ENCODE assay signal across 10 cellular contexts in the genomic region with DNA sequence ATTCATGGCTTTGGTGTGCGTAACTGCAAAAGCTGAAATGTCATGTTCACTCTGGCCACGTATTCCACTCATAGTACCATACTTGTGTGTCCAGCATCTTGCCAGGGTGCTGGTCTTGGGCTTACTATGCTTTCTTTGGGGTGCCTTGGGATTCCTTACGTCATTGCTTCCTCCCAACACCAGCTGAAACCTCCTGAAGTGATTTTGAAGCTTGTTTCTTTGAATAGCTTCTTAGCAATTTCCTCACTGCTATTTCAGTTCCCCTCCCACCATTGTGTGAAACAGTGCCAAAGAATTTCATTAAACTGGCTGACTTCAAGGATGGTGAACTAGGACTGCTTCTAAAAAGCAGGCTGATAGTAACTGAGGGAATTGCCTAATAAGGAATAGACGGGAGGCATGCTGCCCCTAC. TPM values are rescaled to one million over a fixed set of nuclear protein-coding genes. Genes with fewer than 3 reads are reported as not detected.
A peak's percentile ranks its signal among the peaks of the same experiment; 100 is the strongest.
DNase-seq lines count a peak whose midpoint lies in the region; ATAC-seq and TF ChIP-seq lines count a peak whose summit lies in the region.
"Had no signal": no experiment of that assay in that cellular context is flagged by ENCODE, and none has a peak within 500 bp of the region (broad histone marks: within the 10 kb centered on the region; RNA-seq: fewer than 3 reads in every experiment).

No MANE protein-coding gene starts in this region.

- DNase-seq in AG10803 (ENCODE audit: low read depth), result peak; percentile 61
- DNase-seq in NB4 (ENCODE audit: low read depth), result peak; percentile 26
- DNase-seq in fibroblast of peridontal ligament (ENCODE audit: extremely low read depth), result peak; percentile 91
- no peak for DNase-seq in activated naive CD4-positive, alpha-beta T cell treated with anti-CD3 and anti-CD28 coated beads, Interleukin-2, amount 10 ng/mL, durations not matched to agents 7 days and 5 days
- DNase-seq in BE2C, result no peak
- no peak for DNase-seq in NCI-H345 treated with DMSO at 0.1 percent for 48 hours (lab: John Stamatoyannopoulos, UW; ENCODE audit: unreplicated experiment)
- DNase-seq: stimulated activated naive CD4-positive, alpha-beta T cell; SW 1271 had no signal

- H3K27me3 ChIP-seq in neutrophil, result no peaks in the 10 kb centered on the region
- H3K27me3 ChIP-seq in BE2C, result no peaks in the 10 kb centered on the region

- CTCF ChIA-PET in activated naive CD4-positive, alpha-beta T cell treated with anti-CD3 and anti-CD28 coated beads, Interleukin-2, amount 10 ng/mL, durations not matched to agents 7 days and 5 days (lab: Charles Lee), result no interaction called here

- H3K36me3 Mint-ChIP-seq in activated naive CD4-positive, alpha-beta T cell treated with anti-CD3 and anti-CD28 coated beads, Interleukin-2, amount 10 ng/mL, durations not matched to agents 7 days and 5 days, result no peaks in the 10 kb centered on the region

- H3K9me3 ChIP-seq in neutrophil (no peaks in the 10 kb centered on the region), BE2C (no peaks in the 10 kb centered on the region)

- H3K4me3 Mint-ChIP-seq in activated naive CD4-positive, alpha-beta T cell treated with anti-CD3 and anti-CD28 coated beads, Interleukin-2, amount 10 ng/mL, durations not matched to agents 7 days and 5 days, result no peak overlapping the region

- no peaks in the 10 kb centered on the region for H3K9me3 Mint-ChIP-seq in activated naive CD4-positive, alpha-beta T cell treated with anti-CD3 and anti-CD28 coated beads, Interleukin-2, amount 10 ng/mL, durations not matched to agents 7 days and 5 days

- TF ChIP-seq CTCF in AG10803 (conservative IDR thresholded peaks at IDR 0.05; ENCODE audit: low read length) (no peak), NB4 (IDR thresholded peaks at IDR 0.05; ENCODE audit: low read depth, low read length) (no peak), neutrophil (IDR thresholded peaks at IDR 0.05) (no peak), BE2C (IDR thresholded peaks at IDR 0.05; ENCODE audit: low read depth, low read length) (no peak)

- H3K4me3 ChIP-seq in AG10803 (ENCODE audit: low read length) (no peak overlapping the region), NB4 (ENCODE audit: low read depth, low read length) (no peak overlapping the region), neutrophil (ENCODE audit: low read depth in 1 of 2, low read length in 1 of 2) (peak overlapping the region; percentile 4 to 11), BE2C (ENCODE audit: low read depth, low read length) (no peak overlapping the region)

- H3K27ac Mint-ChIP-seq in activated naive CD4-positive, alpha-beta T cell treated with anti-CD3 and anti-CD28 coated beads, Interleukin-2, amount 10 ng/mL, durations not matched to agents 7 days and 5 days, result no peak overlapping the region

- no peak for TF ChIP-seq POLR2A in NB4 (IDR thresholded peaks at IDR 0.05; ENCODE audit: extremely low read depth, insufficient read length)

- peak overlapping the region; percentile 78 for H3K27ac ChIP-seq in neutrophil

- H3K36me3 ChIP-seq in neutrophil (peaks cover 5% of the 10 kb centered on the region), BE2C (no peaks in the 10 kb centered on the region)

- peaks cover 3% of the 10 kb centered on the region for H3K4me1 Mint-ChIP-seq in activated naive CD4-positive, alpha-beta T cell treated with anti-CD3 and anti-CD28 coated beads, Interleukin-2, amount 10 ng/mL, durations not matched to agents 7 days and 5 days

- no peaks in the 10 kb centered on the region for H3K27me3 Mint-ChIP-seq in activated naive CD4-positive, alpha-beta T cell treated with anti-CD3 and anti-CD28 coated beads, Interleukin-2, amount 10 ng/mL, durations not matched to agents 7 days and 5 days

- H3K4me1 ChIP-seq in neutrophil (ENCODE audit: control insufficient read depth in 1 of 2, insufficient read depth in 1 of 2, low read depth in 1 of 2, low read length in 1 of 2), result peaks cover 76 to 85% of the 10 kb centered on the region in 2 experiments
- H3K4me1 ChIP-seq in BE2C, result no peaks in the 10 kb centered on the region

- ATAC-seq in GM21528 (IDR thresholded peaks at IDR 0.05; ENCODE audit: low FRiP score, unreplicated experiment), result no peak

RNA-seq across cellular contexts. Expression of a gene that starts 36.9 kb away (rescaled TPM):
- polyA plus RNA-seq in BE2C (2012; ENCODE audit: insufficient read depth, insufficient read length, low read depth), result 3.8 TPM

Comparison
In these comparisons a context has a peak if more than half of its experiments do, and no peak if none do; other contexts are left out.
1. DNase-seq: peak in AG10803 (single experiment), NB4 (single experiment) and fibroblast of peridontal ligament (single experiment); none in activated naive CD4-positive, alpha-beta T cell treated with anti-CD3 and anti-CD28 coated beads, Interleukin-2, amount 10 ng/mL, durations not matched to agents 7 days and 5 days (single experiment), BE2C (single experiment) and NCI-H345 treated with DMSO at 0.1 percent for 48 hours (single experiment).
2. H3K4me3 ChIP-seq: peak in neutrophil (2 of 2); none in AG10803 (single experiment), NB4 (single experiment) and BE2C (single experiment).